8 cellular contexts compared by ENCODE assay signal in the genomic region with DNA sequence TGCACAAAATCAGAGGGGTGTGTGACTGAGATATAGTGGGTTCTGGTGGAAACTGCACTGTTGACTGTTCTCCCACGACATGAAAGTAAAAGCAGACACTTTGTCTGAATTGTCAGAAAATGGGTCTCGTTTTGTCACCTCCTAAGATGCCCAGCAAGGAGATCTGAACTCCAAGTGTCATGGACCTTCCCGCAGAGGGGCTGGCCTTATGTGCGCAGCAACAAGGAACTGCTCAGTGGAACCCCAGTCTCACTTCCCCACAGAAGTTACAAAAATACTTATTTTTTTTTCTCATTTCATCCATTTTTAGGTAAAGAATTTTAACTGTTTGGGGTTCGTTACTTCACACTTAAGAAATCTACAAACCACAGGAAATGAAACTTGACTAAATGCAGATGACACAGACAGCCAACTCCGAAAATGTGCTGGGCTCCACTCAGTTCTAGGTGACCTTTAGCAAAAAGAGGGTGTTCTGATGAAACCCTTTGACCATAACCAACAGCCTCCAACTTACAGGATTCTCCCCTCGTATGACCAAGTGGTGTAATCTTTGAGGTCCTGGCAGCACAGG.
DNase-seq lines count a peak whose midpoint lies in the region; ATAC-seq lines count a peak whose summit lies in the region.

No MANE protein-coding gene starts in this region.

- H3K9me3 ChIP-seq in naive thymus-derived CD4-positive, alpha-beta T cell (ENCODE audit: control insufficient read depth in 2 of 3, low read length in 3 of 3), result no peaks in the 10 kb centered on the region

- peak overlapping the region; percentile 52 to 79 (median 74) for H3K4me3 Mint-ChIP-seq in naive thymus-derived CD4-positive, alpha-beta T cell

- peak overlapping the region; percentile 74 to 97 (median 86) for H3K27ac Mint-ChIP-seq in naive thymus-derived CD4-positive, alpha-beta T cell

- no peaks in the 10 kb centered on the region for H3K27me3 ChIP-seq in naive thymus-derived CD4-positive, alpha-beta T cell (ENCODE audit: control insufficient read depth in 2 of 2, insufficient read depth in 2 of 2, low read length in 2 of 2)

- intact Hi-C loops in naive thymus-derived CD4-positive, alpha-beta T cell (cut with micrococcal nuclease), result loop anchor here (1.0 to 5.0 kb wide), 4 partner anchors 11 to 63 kb away; no protein-coding TSS in a partner anchor

- peak; percentile 42 for DNase-seq in Ammon's horn (ENCODE audit: low spot score)
- peak; percentile 39 to 47 for DNase-seq in activated CD4-positive, alpha-beta T cell treated with anti-CD3 and anti-CD28 coated beads, Interleukin-2, amount 50 U/mL, for 24 hours (ENCODE audit: low read depth in 1 of 2, low spot score in 1 of 2)
- DNase-seq in naive thymus-derived CD4-positive, alpha-beta T cell, result peak in 5 of 9 donors; percentile 14 to 75 (median 55)
- DNase-seq in cortex of kidney (lab: John Stamatoyannopoulos, UW), result no peak
- no peak for DNase-seq in OCI-M1 (lab: John Stamatoyannopoulos, UW)
- DNase-seq in NCI-H446 treated with DMSO at 0.1 percent for 48 hours (lab: John Stamatoyannopoulos, UW), result no peak

- no peaks in the 10 kb centered on the region for H3K36me3 ChIP-seq in naive thymus-derived CD4-positive, alpha-beta T cell (ENCODE audit: control insufficient read depth in 2 of 3, insufficient read depth in 3 of 3, low read length in 3 of 3)

- peaks cover 0 to 32% (median 0%) of the 10 kb centered on the region in 5 donors for H3K36me3 Mint-ChIP-seq in naive thymus-derived CD4-positive, alpha-beta T cell

- POLR2A ChIA-PET in naive thymus-derived CD4-positive, alpha-beta T cell (lab: Charles Lee), result no interaction called here

- H3K9me3 Mint-ChIP-seq in naive thymus-derived CD4-positive, alpha-beta T cell, result peaks cover 0 to 19% (median 0%) of the 10 kb centered on the region in 11 donors

- H3K27ac ChIP-seq in naive thymus-derived CD4-positive, alpha-beta T cell (ENCODE audit: low read depth, low read length), result peak overlapping the region; percentile 62

- ATAC-seq in GM19438 (IDR thresholded peaks at IDR 0.05; ENCODE audit: low read depth, unreplicated experiment), result peak; percentile 93
- ATAC-seq in HG03432 (IDR thresholded peaks at IDR 0.05; ENCODE audit: unreplicated experiment), result peak; percentile 90
- peak; percentile 87 for ATAC-seq in naive thymus-derived CD4-positive, alpha-beta T cell

- peaks cover 42 to 81% (median 57%) of the 10 kb centered on the region in 7 donors for H3K4me1 Mint-ChIP-seq in naive thymus-derived CD4-positive, alpha-beta T cell

- H3K4me3 ChIP-seq in naive thymus-derived CD4-positive, alpha-beta T cell (ENCODE audit: low read length), result peak overlapping the region; percentile 7

- peaks cover 24 to 34% of the 10 kb centered on the region in 2 donors for H3K4me1 ChIP-seq in naive thymus-derived CD4-positive, alpha-beta T cell (ENCODE audit: control insufficient read depth in 2 of 2, insufficient read depth in 2 of 2, low read length in 2 of 2)

- peaks cover 0 to 2% (median 0%) of the 10 kb centered on the region in 5 donors for H3K27me3 Mint-ChIP-seq in naive thymus-derived CD4-positive, alpha-beta T cell

- CTCF ChIA-PET in naive thymus-derived CD4-positive, alpha-beta T cell (lab: Charles Lee), result no interaction called here

Comparison
In these comparisons a context has a peak if more than half of its experiments do, and no peak if none do; other contexts are left out.
1. DNase-seq: peak in Ammon's horn (single experiment), activated CD4-positive, alpha-beta T cell treated with anti-CD3 and anti-CD28 coated beads, Interleukin-2, amount 50 U/mL, for 24 hours (2 of 2) and naive thymus-derived CD4-positive, alpha-beta T cell (5 of 9); none in cortex of kidney (single experiment), OCI-M1 (single experiment) and NCI-H446 treated with DMSO at 0.1 percent for 48 hours (single experiment).
2. Peak in every context shown above with its lines, with median percentiles within 50 percentile points of each other: ATAC-seq.